8 cellular contexts compared by ENCODE assay signal in genomic region chr17:47423406-47424295, GRCh38.
DNase-seq lines count a peak whose midpoint lies in the region; ATAC-seq and TF ChIP-seq lines count a peak whose summit lies in the region.

No MANE protein-coding gene starts in this region.

- no peak overlapping the region for H3K27ac ChIP-seq in RWPE1

- in situ Hi-C loops in GM13977 (cut with MboI; ENCODE audit: low pct_unique_long_range_greater_than_20kb, low sequenced_read_pairs, unreplicated experiment) = no loop called here

- H3K27me3 ChIP-seq in mucosa of stomach (ENCODE audit: control insufficient read depth, insufficient read depth, low read length) = no peaks in the 10 kb centered on the region

- TF ChIP-seq CTCF in GM13977 (IDR thresholded peaks at IDR 0.05; ENCODE audit: extremely low read depth, insufficient read depth, missing control alignments) (no peak), RWPE1 (conservative IDR thresholded peaks at IDR 0.05; ENCODE audit: low read depth) (no peak), epithelial cell of proximal tubule (conservative IDR thresholded peaks at IDR 0.05; ENCODE audit: low read depth, low read length) (no peak)

- POLR2A ChIA-PET in RWPE1 (lab: Yijun Ruan, JAX; ENCODE audit: low non-redundant PET) = no interaction called here
- POLR2A ChIA-PET in HEK293T (lab: Yijun Ruan, JAX) = no interaction called here

- H3K4me1 ChIP-seq in mucosa of stomach (ENCODE audit: control insufficient read depth, insufficient read depth, low read length) = no peaks in the 10 kb centered on the region

- no peak for ATAC-seq in HG03354 (IDR thresholded peaks at IDR 0.05; ENCODE audit: poor library complexity, severe bottlenecking, unreplicated experiment)
- no peak for ATAC-seq in HG03045 (IDR thresholded peaks at IDR 0.05; ENCODE audit: unreplicated experiment)
- ATAC-seq in GM18519 (IDR thresholded peaks at IDR 0.05; ENCODE audit: low FRiP score, unreplicated experiment) = no peak

- H3K9ac ChIP-seq in mucosa of stomach (ENCODE audit: low read length) = peak overlapping the region; percentile 50

- H3K9me3 ChIP-seq in mucosa of stomach (ENCODE audit: control insufficient read depth, low read length) = no peaks in the 10 kb centered on the region

- no peaks in the 10 kb centered on the region for H3K36me3 ChIP-seq in mucosa of stomach (ENCODE audit: control insufficient read depth, insufficient read depth, low read length)

- peak overlapping the region; percentile 45 for H3K4me3 ChIP-seq in epithelial cell of proximal tubule (ENCODE audit: low read depth, low read length)
- H3K4me3 ChIP-seq in mucosa of stomach (ENCODE audit: low read length) = peak overlapping the region; percentile 25

- DNase-seq in GM13977 (ENCODE audit: low spot score) = peak; percentile 52
- peak; percentile 20 for DNase-seq in RWPE1 (ENCODE audit: low spot score)
- DNase-seq in epithelial cell of proximal tubule (ENCODE audit: low read depth) = no peak
- no peak for DNase-seq in HEK293T (ENCODE audit: extremely low spot score)

- CTCF ChIA-PET in RWPE1 (lab: Yijun Ruan, JAX) = no interaction called here
- CTCF ChIA-PET in HEK293T (lab: Yijun Ruan, JAX) = interaction anchor here (0.5 to 0.9 kb wide), 2 partner anchors 171 to 192 kb away, joined by 3 read pairs; no protein-coding TSS in a partner anchor

TF ChIP-seq in HEK293T, 16 proteins besides CTCF, POLR2A, EP300 and RAD21:
- no peak for TF ChIP-seq LEF1 (IDR thresholded peaks at IDR 0.05; ENCODE audit: borderline replicate concordance)
- no peak for TF ChIP-seq FOXA1 (IDR thresholded peaks at IDR 0.05)
- no peak for TF ChIP-seq SP1 (IDR thresholded peaks at IDR 0.05)
- no peak for TF ChIP-seq SUZ12 (IDR thresholded peaks at IDR 0.05)
- no peak for TF ChIP-seq TARDBP (IDR thresholded peaks at IDR 0.05)
- no peak for TF ChIP-seq PKNOX1 (IDR thresholded peaks at IDR 0.05)
- no peak for TF ChIP-seq L3MBTL2 (conservative IDR thresholded peaks at IDR 0.05)
- TF ChIP-seq CTBP1 (IDR thresholded peaks at IDR 0.05; ENCODE audit: borderline replicate concordance) = no peak
- no peak for TF ChIP-seq HDGF (IDR thresholded peaks at IDR 0.05; ENCODE audit: borderline replicate concordance)

Comparison
In these comparisons a context has a peak if more than half of its experiments do, and no peak if none do; other contexts are left out.
1. DNase-seq: peak in GM13977 (single experiment) and RWPE1 (single experiment); none in epithelial cell of proximal tubule (single experiment) and HEK293T (single experiment).